8 cellular contexts compared by ENCODE assay signal in genomic region chr10:77925795-77926565, GRCh38. TPM values are rescaled to one million over a fixed set of nuclear protein-coding genes. Genes with fewer than 3 reads are reported as not detected.
DNase-seq lines count a peak whose midpoint lies in the region; TF ChIP-seq lines count a peak whose summit lies in the region.

No MANE protein-coding gene starts in this region.

- peak overlapping the region; percentile 71 to 87 (median 76) for H3K4me3 ChIP-seq in mammary epithelial cell (replicated peaks in 1 of 3; ENCODE audit: insufficient read depth in 1 of 3, low read depth in 2 of 3, low read length in 3 of 3)
- peak overlapping the region; percentile 67 for H3K4me3 ChIP-seq in kidney epithelial cell (ENCODE audit: low read depth, low read length)

- peak in 1 of 2 donors; percentile 29 for TF ChIP-seq CTCF in mammary epithelial cell (conservative IDR thresholded peaks at IDR 0.05 in 1 of 2, IDR thresholded peaks at IDR 0.05 in 1 of 2; ENCODE audit: extremely low read depth in 1 of 2, insufficient read depth in 1 of 2, low read depth in 1 of 2, low read length in 2 of 2)
- no peak for TF ChIP-seq CTCF in kidney epithelial cell (IDR thresholded peaks at IDR 0.05; ENCODE audit: insufficient read depth, low read length, poor library complexity, severe bottlenecking)

- H3K79me2 ChIP-seq in mammary epithelial cell (ENCODE audit: insufficient read depth, low read length), result peaks cover 53% of the 10 kb centered on the region

- H3K36me3 ChIP-seq in mammary epithelial cell (ENCODE audit: insufficient read depth, low read length), result no peaks in the 10 kb centered on the region
- no peaks in the 10 kb centered on the region for H3K36me3 ChIP-seq in kidney epithelial cell (ENCODE audit: control insufficient read depth, insufficient read depth, low read length)

- POLR2A ChIA-PET in HEK293T (lab: Yijun Ruan, JAX), result interaction anchor here (0.8 to 1.3 kb wide), 3 partner anchors 9 to 52 kb away, joined by 3 to 4 read pairs (median 3); no protein-coding TSS in a partner anchor

- in situ Hi-C loops in mammary epithelial cell (cut with MboI; ENCODE audit: low sequenced_read_pairs in 2 of 2), result no loop called here

- peak overlapping the region; percentile 86 for H3K4me2 ChIP-seq in mammary epithelial cell (ENCODE audit: insufficient read depth, low read depth, low read length)

- no TSS peak for BruUV-seq in mammary epithelial cell (replicated peaks; lab: Mats Ljungman, UMichigan)

- peak overlapping the region; percentile 40 for H3K27ac ChIP-seq in mammary epithelial cell (ENCODE audit: insufficient read depth, low read depth, low read length)

- WGBS in mammary epithelial cell (ENCODE audit: low coverage, missing lambda C conversion rate), result 2% methylated on average over 16 of the region's 73 CpGs

- H2AFZ ChIP-seq in mammary epithelial cell (ENCODE audit: low read depth, low read length), result peak overlapping the region; percentile 80

- intact Hi-C loops in mammary epithelial cell (cut with micrococcal nuclease), result loop anchor here (1.0 to 2.0 kb wide), 6 partner anchors 17 to 80 kb away; no protein-coding TSS in a partner anchor

- no peaks in the 10 kb centered on the region for H4K20me1 ChIP-seq in mammary epithelial cell (ENCODE audit: insufficient read depth, low read length)

- no peaks in the 10 kb centered on the region for H3K27me3 ChIP-seq in mammary epithelial cell (ENCODE audit: insufficient read depth, low read length)
- H3K27me3 ChIP-seq in kidney epithelial cell (ENCODE audit: control insufficient read depth, insufficient read depth, low read length), result no peaks in the 10 kb centered on the region

- CTCF ChIA-PET in HEK293T (lab: Yijun Ruan, JAX), result no interaction called here
- CTCF ChIA-PET in mammary epithelial cell (lab: Charles Lee; ENCODE audit: low non-redundant PET), result interaction anchor here (0.5 to 0.7 kb wide), 3 partner anchors 19 to 511 kb away, joined by 3 to 22 read pairs (median 4); no protein-coding TSS in a partner anchor

- H3K4me1 ChIP-seq in mammary epithelial cell (ENCODE audit: insufficient read depth, low read length), result peaks cover 30% of the 10 kb centered on the region

- no peaks in the 10 kb centered on the region for H3K9me3 ChIP-seq in mammary epithelial cell (replicated peaks; ENCODE audit: insufficient read depth, low read length)

- peak overlapping the region; percentile 75 for H3K9ac ChIP-seq in mammary epithelial cell (ENCODE audit: insufficient read depth, low read length)

- DNase-seq in NCI-H1105 treated with DMSO at 0.1 percent for 48 hours (lab: John Stamatoyannopoulos, UW), result peak; percentile 13
- DNase-seq in NCI-H1105 (lab: John Stamatoyannopoulos, UW), result no peak
- peak; percentile 50 for DNase-seq in HEK293T (ENCODE audit: extremely low spot score)
- peak; percentile 52 for DNase-seq in OCI-M1 (lab: John Stamatoyannopoulos, UW)
- peak; percentile 68 for DNase-seq in mammary epithelial cell
- no peak for DNase-seq in kidney epithelial cell (ENCODE audit: low read depth)
- peak in 2 of 3 donors; percentile 6 to 8 for DNase-seq in stimulated activated CD4-positive, alpha-beta T cell treated with anti-CD3 and anti-CD28 coated beads, Interleukin-12 subunit alpha, Interleukin-12 subunit beta, amount 100 ng/mL, for 48 hours (ENCODE audit: low read depth in 2 of 3, low spot score in 1 of 3)
- no peak for DNase-seq in NOMO-1 treated with DMSO at 0.1 percent for 48 hours (lab: John Stamatoyannopoulos, UW; ENCODE audit: unreplicated experiment)

- dilution Hi-C loops in mammary epithelial cell (cut with HindIII; ENCODE audit: low sequenced_read_pairs), result no loop called here

TF ChIP-seq in HEK293T, 16 proteins besides CTCF, POLR2A, EP300 and RAD21:
- TF ChIP-seq ARNT (IDR thresholded peaks at IDR 0.05) (no peak), L3MBTL2 (conservative IDR thresholded peaks at IDR 0.05) (peak; percentile 42; the same call in 1 of the 2 replicates)
TF ChIP-seq in HEK293T: peak in this region for 1.

RNA-seq across cellular contexts. Expression of gene DLG5, which starts 0.6 kb away (rescaled TPM):
- total RNA-seq in mammary epithelial cell (10 to 100 TPM; 40.8 to 76.5 TPM), kidney epithelial cell (35.9 and 42.1 TPM in 2 replicates)
- 31.5 TPM for polyA plus RNA-seq in mammary epithelial cell
- 142 TPM for polyA minus RNA-seq in mammary epithelial cell

Comparison
In these comparisons a context has a peak if more than half of its experiments do, and no peak if none do; other contexts are left out.
1. DNase-seq: peak in NCI-H1105 treated with DMSO at 0.1 percent for 48 hours (single experiment), HEK293T (single experiment), OCI-M1 (single experiment), mammary epithelial cell (single experiment) and stimulated activated CD4-positive, alpha-beta T cell treated with anti-CD3 and anti-CD28 coated beads, Interleukin-12 subunit alpha, Interleukin-12 subunit beta, amount 100 ng/mL, for 48 hours (2 of 3); none in NCI-H1105 (single experiment), kidney epithelial cell (single experiment) and NOMO-1 treated with DMSO at 0.1 percent for 48 hours (single experiment).